Comparison of ENCODE assay signal across 16 cellular contexts in the genomic region with DNA sequence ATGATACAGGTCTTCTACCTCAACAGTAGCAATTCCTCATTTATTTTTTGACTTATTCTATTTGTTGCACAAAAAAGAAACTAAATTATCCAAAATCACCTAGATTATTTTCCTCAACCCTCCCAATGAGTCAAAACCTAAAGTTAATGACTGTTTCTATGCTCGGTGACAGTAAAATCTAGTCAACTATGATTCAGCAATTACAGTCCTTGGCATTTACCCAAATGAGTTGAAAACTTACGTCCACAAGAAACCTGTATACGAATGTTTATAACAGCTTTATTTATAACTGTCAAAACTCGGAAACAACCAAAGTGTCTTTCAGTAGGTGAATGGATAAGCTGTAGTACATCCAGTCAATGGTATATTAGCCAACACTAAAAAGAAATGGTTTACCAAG.
DNase-seq lines count a peak whose midpoint lies in the region; TF ChIP-seq lines count a peak whose summit lies in the region.
"Had no signal": no experiment of that assay in that cellular context is flagged by ENCODE, and none has a peak within 500 bp of the region (broad histone marks: within the 10 kb centered on the region; RNA-seq: fewer than 3 reads in every experiment).

No MANE protein-coding gene starts in this region.

- peaks cover 9% of the 10 kb centered on the region for H3K4me1 ChIP-seq in neural progenitor cell

- no peaks in the 10 kb centered on the region for H3K79me2 ChIP-seq in neural progenitor cell (ENCODE audit: low read depth)

- H3K9me3 Mint-ChIP-seq in neural progenitor cell, result no peaks in the 10 kb centered on the region

- no peak overlapping the region for H3K27ac ChIP-seq in neural progenitor cell

- H3K36me3 Mint-ChIP-seq in neural progenitor cell, result no peaks in the 10 kb centered on the region
- H3K36me3 Mint-ChIP-seq: CD4-positive, alpha-beta memory T cell had no signal

- H3K4me2 ChIP-seq in neural progenitor cell, result no peak overlapping the region

- H3K9ac ChIP-seq in neural progenitor cell, result no peak overlapping the region

- H2AFZ ChIP-seq in neural progenitor cell (replicated peaks), result no peak overlapping the region

- TF ChIP-seq CTCF in fibroblast of mammary gland (conservative IDR thresholded peaks at IDR 0.05; ENCODE audit: control insufficient read depth, insufficient read depth, low read depth, low read length) (no peak), neural progenitor cell (IDR thresholded peaks at IDR 0.05) (no peak)

- H3K9me3 ChIP-seq in neural progenitor cell (ENCODE audit: low read depth), result no peaks in the 10 kb centered on the region

- no peak overlapping the region for H3K4me3 Mint-ChIP-seq in neural progenitor cell
- H3K4me3 Mint-ChIP-seq: CD4-positive, alpha-beta memory T cell had no signal

- no peaks in the 10 kb centered on the region for H3K36me3 ChIP-seq in neural progenitor cell

- no peak overlapping the region for H3K27ac Mint-ChIP-seq in neural progenitor cell
- H3K27ac Mint-ChIP-seq: CD4-positive, alpha-beta memory T cell had no signal

- H3K27me3 Mint-ChIP-seq in neural progenitor cell (ENCODE audit: insufficient read depth, low read depth), result no peaks in the 10 kb centered on the region
- H3K27me3 Mint-ChIP-seq: CD4-positive, alpha-beta memory T cell had no signal

- peaks cover 17% of the 10 kb centered on the region for H3K4me1 Mint-ChIP-seq in neural progenitor cell
- H3K4me1 Mint-ChIP-seq: CD4-positive, alpha-beta memory T cell had no signal

- no peaks in the 10 kb centered on the region for H3K27me3 ChIP-seq in neural progenitor cell

- no peaks in the 10 kb centered on the region for H4K20me1 ChIP-seq in neural progenitor cell (ENCODE audit: low read depth)

- H3K4me3 ChIP-seq in fibroblast of mammary gland (ENCODE audit: control insufficient read depth, low read depth, low read length), result no peak overlapping the region
- no peak overlapping the region for H3K4me3 ChIP-seq in neural progenitor cell

- DNase-seq in H4 (ENCODE audit: low spot score) (peak; percentile 41), OCI-M1 (lab: John Stamatoyannopoulos, UW) (peak; percentile 22), RPMI7951 (ENCODE audit: low read depth) (peak; percentile 2), fibroblast of mammary gland (ENCODE audit: low read depth) (peak; percentile 6), neural progenitor cell (ENCODE audit: low spot score) (no peak), SKM-1 (lab: John Stamatoyannopoulos, UW; ENCODE audit: unreplicated experiment) (no peak)
- DNase-seq: C1 segment of cervical spinal cord; Calu3; CD4-positive, alpha-beta memory T cell; COR-L47; DMS53; DMS79 treated with DMSO at 0.1 percent for 48 hours; GF-D8; GOT3; H7; HCEC 1CT had no signal

- H3F3A ChIP-seq in neural progenitor cell (ENCODE audit: low read depth), result no peaks in the 10 kb centered on the region

Comparison
In these comparisons a context has a peak if more than half of its experiments do, and no peak if none do; other contexts are left out.
1. DNase-seq: peak in H4 (single experiment), OCI-M1 (single experiment), RPMI7951 (single experiment) and fibroblast of mammary gland (single experiment); none in neural progenitor cell (single experiment) and SKM-1 (single experiment).